In the genomic region with DNA sequence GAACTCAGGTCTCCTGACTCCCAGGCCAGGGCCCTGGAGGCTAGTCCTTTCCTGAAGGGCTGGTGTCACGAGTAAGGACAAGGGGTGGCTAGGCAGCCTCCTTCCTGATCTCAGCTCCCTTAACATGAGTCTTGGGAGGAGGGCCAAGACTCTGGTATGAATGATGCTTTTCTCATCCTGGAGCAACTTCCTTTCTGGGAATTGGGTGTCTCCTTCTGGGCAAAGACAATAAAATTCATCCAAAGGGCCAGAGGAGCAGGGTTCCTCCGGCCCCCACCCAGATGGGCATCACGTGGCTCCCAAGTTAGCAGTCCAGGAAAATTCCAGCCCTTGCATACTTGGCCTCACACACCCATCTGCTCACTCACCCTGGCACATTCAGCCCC, we compare ENCODE assay signal across 9 cellular contexts. TPM values are rescaled to one million over a fixed set of nuclear protein-coding genes. Genes with fewer than 3 reads are reported as not detected.
DNase-seq lines count a peak whose midpoint lies in the region; ATAC-seq and TF ChIP-seq lines count a peak whose summit lies in the region.
"Had no signal": no experiment of that assay in that cellular context is flagged by ENCODE, and none has a peak within 500 bp of the region (broad histone marks: within the 10 kb centered on the region; RNA-seq: fewer than 3 reads in every experiment).

A gene (plus strand): TSS at position 335 of the 386 bp plus-strand sequence. CDS start 200 bp downstream, outside the sequence.

- no peaks in the 10 kb centered on the region for H4K20me1 ChIP-seq in fibroblast of lung (ENCODE audit: control insufficient read depth, extremely low read depth, insufficient read depth, low read length)

- no peak for DNase-seq in CD4-positive, CD25-positive, alpha-beta regulatory T cell
- DNase-seq in SK-MEL-5 (ENCODE audit: low read depth, low spot score) (peak; percentile 98), fibroblast of lung (ENCODE audit: low read depth in 2 of 2) (peak; percentile 69 to 72), osteocyte (ENCODE audit: extremely low spot score, unreplicated experiment) (no peak), iPS-NIHi7 (ENCODE audit: extremely low spot score) (no peak), DMS153 (lab: John Stamatoyannopoulos, UW) (no peak), GOT3 (lab: John Stamatoyannopoulos, UW) (no peak)

- peaks cover 7% of the 10 kb centered on the region for H3K36me3 Mint-ChIP-seq in CD4-positive, CD25-positive, alpha-beta regulatory T cell
- H3K36me3 Mint-ChIP-seq in osteocyte (ENCODE audit: unreplicated experiment): no peaks in the 10 kb centered on the region

- H3K9me3 ChIP-seq in CD4-positive, CD25-positive, alpha-beta regulatory T cell (ENCODE audit: control insufficient read depth in 2 of 2, low read length in 2 of 2): no peaks in the 10 kb centered on the region
- no peaks in the 10 kb centered on the region for H3K9me3 ChIP-seq in fibroblast of lung (ENCODE audit: control insufficient read depth, insufficient read depth, low read depth, low read length)

- in situ Hi-C loops in SK-MEL-5 (cut with HindIII; ENCODE audit: low pct_unique_long_range_greater_than_20kb, low sequenced_read_pairs): no loop called here

- peak within 1 kb of the TSS; percentile 94 to 97 (median 96) for H3K27ac Mint-ChIP-seq in CD4-positive, CD25-positive, alpha-beta regulatory T cell
- H3K27ac Mint-ChIP-seq in osteocyte (ENCODE audit: unreplicated experiment): peak within 1 kb of the TSS; percentile 68

- no peak within 1 kb of the TSS for H3K9ac ChIP-seq in fibroblast of lung (ENCODE audit: insufficient read depth, low read length)

- peak within 1 kb of the TSS; percentile 77 to 90 (median 84) for H3K4me3 Mint-ChIP-seq in CD4-positive, CD25-positive, alpha-beta regulatory T cell
- no peak within 1 kb of the TSS for H3K4me3 Mint-ChIP-seq in osteocyte (ENCODE audit: unreplicated experiment)

- peak within 1 kb of the TSS; percentile 30 for H3K4me3 ChIP-seq in CD4-positive, CD25-positive, alpha-beta regulatory T cell (ENCODE audit: low read depth, low read length)
- H3K4me3 ChIP-seq in fibroblast of lung (replicated peaks in 1 of 4; ENCODE audit: control extremely low read depth in 1 of 4, insufficient read depth in 1 of 4, low read depth in 3 of 4, low read length in 4 of 4): no peak within 1 kb of the TSS

- H3K4me1 Mint-ChIP-seq in CD4-positive, CD25-positive, alpha-beta regulatory T cell: peaks cover 9 to 61% (median 24%) of the 10 kb centered on the region in 4 donors
- H3K4me1 Mint-ChIP-seq in osteocyte (ENCODE audit: unreplicated experiment): peaks cover 40% of the 10 kb centered on the region

- H3K79me2 ChIP-seq in fibroblast of lung (ENCODE audit: control insufficient read depth, insufficient read depth, low read length): no peaks in the 10 kb centered on the region

- peaks cover 0 to 4% (median 0%) of the 10 kb centered on the region in 7 donors for H3K9me3 Mint-ChIP-seq in CD4-positive, CD25-positive, alpha-beta regulatory T cell
- no peaks in the 10 kb centered on the region for H3K9me3 Mint-ChIP-seq in osteocyte (ENCODE audit: unreplicated experiment)

- H3K4me2 ChIP-seq in fibroblast of lung (ENCODE audit: extremely low read depth, insufficient read depth, low read length): no peak within 1 kb of the TSS

- no peaks in the 10 kb centered on the region for H3K36me3 ChIP-seq in CD4-positive, CD25-positive, alpha-beta regulatory T cell (ENCODE audit: control insufficient read depth, insufficient read depth, low read length)
- no peaks in the 10 kb centered on the region for H3K36me3 ChIP-seq in fibroblast of lung (ENCODE audit: control insufficient read depth, insufficient read depth, low read length)

- peaks cover 48% of the 10 kb centered on the region for H3K4me1 ChIP-seq in CD4-positive, CD25-positive, alpha-beta regulatory T cell (ENCODE audit: control insufficient read depth, insufficient read depth, low read length, poor library complexity, severe bottlenecking)
- peaks cover 17% of the 10 kb centered on the region for H3K4me1 ChIP-seq in fibroblast of lung (ENCODE audit: control insufficient read depth, extremely low read depth, insufficient read depth, low read length)

- H3K27me3 Mint-ChIP-seq in CD4-positive, CD25-positive, alpha-beta regulatory T cell: no peaks in the 10 kb centered on the region
- no peaks in the 10 kb centered on the region for H3K27me3 Mint-ChIP-seq in osteocyte (ENCODE audit: unreplicated experiment)

- no peak within 1 kb of the TSS for H2AFZ ChIP-seq in fibroblast of lung (ENCODE audit: low read length)

- no peaks in the 10 kb centered on the region for H3K27me3 ChIP-seq in CD4-positive, CD25-positive, alpha-beta regulatory T cell (ENCODE audit: control insufficient read depth, insufficient read depth, low read length)
- no peaks in the 10 kb centered on the region for H3K27me3 ChIP-seq in fibroblast of lung (ENCODE audit: control insufficient read depth, insufficient read depth, low read length)

- TF ChIP-seq CTCF in fibroblast of lung (conservative IDR thresholded peaks at IDR 0.05 in 1 of 2, IDR thresholded peaks at IDR 0.05 in 1 of 2; ENCODE audit: low read depth in 1 of 2, low read length in 2 of 2) (no peak), osteocyte (IDR thresholded peaks at IDR 0.05) (no peak)

- ATAC-seq in CD4-positive, CD25-positive, alpha-beta regulatory T cell (ENCODE audit: low read depth in 2 of 2): no peak
- ATAC-seq in GM19023 (IDR thresholded peaks at IDR 0.05; ENCODE audit: unreplicated experiment): no peak

- H3K27ac ChIP-seq in CD4-positive, CD25-positive, alpha-beta regulatory T cell (ENCODE audit: insufficient read depth, low read length, poor library complexity, severe bottlenecking): peak within 1 kb of the TSS; percentile 94
- peak within 1 kb of the TSS; percentile 64 for H3K27ac ChIP-seq in fibroblast of lung (ENCODE audit: insufficient read depth, low read length)

RNA-seq across cellular contexts. Expression of the gene that starts here (rescaled TPM):
- 0.44 TPM for total RNA-seq in CD4-positive, CD25-positive, alpha-beta regulatory T cell
- not detected for polyA plus RNA-seq in CD4-positive, CD25-positive, alpha-beta regulatory T cell
- 45.5 and 50.6 TPM in 2 replicates for total RNA-seq in SK-MEL-5 (2014; rRNA removed; shearing (Covaris generic))
- polyA plus RNA-seq in SK-MEL-5 (2015; cell fraction: cytosol; rRNA removed): 57.5 and 61.6 TPM in 2 replicates
- 33.2 and 37.7 TPM in 2 replicates for polyA plus RNA-seq in SK-MEL-5 (2015; cell fraction: nucleus; rRNA removed)
- total RNA-seq in fibroblast of lung (2.1 and 3.1 TPM in 2 replicates), osteocyte (2.7 and 2.8 TPM in 2 replicates)
- polyA plus RNA-seq in fibroblast of lung: 1.0 and 1.3 TPM in 2 replicates
- polyA plus RNA-seq in fibroblast of lung (2012): 3.6 and 3.9 TPM in 2 replicates
- polyA minus RNA-seq in fibroblast of lung (ENCODE audit: low replicate concordance): not detected in 2 replicates
- polyA plus RNA-seq: neural cell had no signal

Comparison
In these comparisons a context has a peak if more than half of its experiments do, and no peak if none do; other contexts are left out.
1. RNA of the gene that starts here (total RNA-seq): 45.5 to 50.6 TPM in SK-MEL-5; 2.7 to 2.8 TPM in osteocyte, 2.1 to 3.1 TPM in fibroblast of lung and 0.44 TPM in CD4-positive, CD25-positive, alpha-beta regulatory T cell (single experiment); every median in the first group is over 10 times any median in the second.
2. DNase-seq: peak in SK-MEL-5 (single experiment) and fibroblast of lung (2 of 2); none in CD4-positive, CD25-positive, alpha-beta regulatory T cell (0 of 3), osteocyte (single experiment), iPS-NIHi7 (single experiment), DMS153 (single experiment) and GOT3 (single experiment).